ENCODE assay signal across 8 cellular contexts in genomic region chr4:127732623-127733199, GRCh38. TPM values are rescaled to one million over a fixed set of nuclear protein-coding genes. Genes with fewer than 3 reads are reported as not detected.
DNase-seq lines count a peak whose midpoint lies in the region; ATAC-seq and TF ChIP-seq lines count a peak whose summit lies in the region.

No MANE protein-coding gene starts in this region.

- intact Hi-C loops in left colon (cut with DNase I, micrococcal nuclease) = loop anchor here in 1 of 2 donors (5.0 kb wide), 1 partner anchor 125 kb away; no protein-coding TSS in a partner anchor

- H3K27me3 Mint-ChIP-seq in brain = no peaks in the 10 kb centered on the region
- no peaks in the 10 kb centered on the region for H3K27me3 Mint-ChIP-seq in effector memory CD8-positive, alpha-beta T cell

- H3K27ac Mint-ChIP-seq in brain = peak overlapping the region in 1 of 5 experiments; percentile 16
- H3K27ac Mint-ChIP-seq in effector memory CD8-positive, alpha-beta T cell = no peak overlapping the region

- in situ Hi-C loops in ACHN (cut with HindIII; ENCODE audit: low pct_ligation_motif_present, low pct_unique_long_range_greater_than_20kb, low sequenced_read_pairs) = no loop called here

- no peak for TF ChIP-seq POLR2A in GM18505 (IDR thresholded peaks at IDR 0.05; ENCODE audit: borderline replicate concordance, extremely low read depth, insufficient read depth, insufficient read length)

- peaks cover 0 to 9% (median 0%) of the 10 kb centered on the region in 5 experiments for H3K9me3 Mint-ChIP-seq in brain
- no peaks in the 10 kb centered on the region for H3K9me3 Mint-ChIP-seq in effector memory CD8-positive, alpha-beta T cell

- no peak overlapping the region for H3K4me3 Mint-ChIP-seq in brain
- no peak overlapping the region for H3K4me3 Mint-ChIP-seq in effector memory CD8-positive, alpha-beta T cell

- peak; percentile 76 to 78 for TF ChIP-seq CTCF in brain (conservative IDR thresholded peaks at IDR 0.05)

- no peaks in the 10 kb centered on the region for H3K36me3 Mint-ChIP-seq in brain
- no peaks in the 10 kb centered on the region for H3K36me3 Mint-ChIP-seq in effector memory CD8-positive, alpha-beta T cell (ENCODE audit: insufficient read depth)

- no peaks in the 10 kb centered on the region for H3K4me1 Mint-ChIP-seq in brain
- H3K4me1 Mint-ChIP-seq in effector memory CD8-positive, alpha-beta T cell (ENCODE audit: low read depth in 2 of 2) = no peaks in the 10 kb centered on the region

- DNase-seq in ACHN = peak; percentile 48
- DNase-seq in NCI-H2081 treated with DMSO at 0.1 percent for 48 hours (lab: John Stamatoyannopoulos, UW) = peak; percentile 2
- no peak for DNase-seq in left colon
- DNase-seq in effector memory CD8-positive, alpha-beta T cell = no peak
- no peak for DNase-seq in activated CD8-positive, alpha-beta memory T cell treated with anti-CD3 and anti-CD28 coated beads, Interleukin-2, amount 50 U/mL, for 4 hours

- peak; percentile 62 for ATAC-seq in GM18505 (IDR thresholded peaks at IDR 0.05; ENCODE audit: unreplicated experiment)
- peak; percentile 64 for ATAC-seq in HG03060 (IDR thresholded peaks at IDR 0.05; ENCODE audit: low read depth, unreplicated experiment)
- ATAC-seq in left colon = peak; percentile 47
- ATAC-seq in effector memory CD8-positive, alpha-beta T cell (replicated peaks) = no peak

RNA-seq across cellular contexts. Expression of gene SLC25A31, which starts 2.5 kb away (rescaled TPM):
- polyA plus RNA-seq in brain (ENCODE audit: insufficient read depth, low read depth, low replicate concordance) = not detected
- total RNA-seq in left colon = not detected

RNA-seq across cellular contexts. Expression of gene HSPA4L, which starts 49.4 kb away (rescaled TPM):
- polyA plus RNA-seq in brain (ENCODE audit: insufficient read depth, low read depth, low replicate concordance) = 1.6 TPM
- total RNA-seq in left colon = 1 to 10 TPM; 4.4 to 6.0 TPM

Comparison
In these comparisons a context has a peak if more than half of its experiments do, and no peak if none do; other contexts are left out.
1. DNase-seq: peak in ACHN (single experiment) and NCI-H2081 treated with DMSO at 0.1 percent for 48 hours (single experiment); none in left colon (0 of 2), effector memory CD8-positive, alpha-beta T cell (0 of 3) and activated CD8-positive, alpha-beta memory T cell treated with anti-CD3 and anti-CD28 coated beads, Interleukin-2, amount 50 U/mL, for 4 hours (single experiment).